10 cellular contexts compared by ENCODE assay signal in genomic region chr1:84862810-84863251, GRCh38. TPM values are rescaled to one million over a fixed set of nuclear protein-coding genes. Genes with fewer than 3 reads are reported as not detected.
A peak's percentile ranks its signal among the peaks of the same experiment; 100 is the strongest.
DNase-seq lines count a peak whose midpoint lies in the region; ATAC-seq, FAIRE-seq and TF ChIP-seq lines count a peak whose summit lies in the region.
"Had no signal": no experiment of that assay in that cellular context is flagged by ENCODE, and none has a peak within 500 bp of the region (broad histone marks: within the 10 kb centered on the region; RNA-seq: fewer than 3 reads in every experiment).

No MANE protein-coding gene starts in this region.

- TF ChIP-seq POLR2A in GM12891 (IDR thresholded peaks at IDR 0.05; ENCODE audit: low read depth, low read length), result no peak
- TF ChIP-seq POLR2A in GM12878 (IDR thresholded peaks at IDR 0.05; ENCODE audit: low read depth, low read length), result no peak

- WGBS in GM12878 (ENCODE audit: insufficient coverage, insufficient replicate concordance, low lambda C conversion rate, missing lambda C conversion rate), result 0% methylated on average over 4 of the region's 5 CpGs

- H3K4me2 ChIP-seq in GM12878 (ENCODE audit: control insufficient read depth, insufficient read depth), result peak overlapping the region; percentile 73

- TF ChIP-seq EP300 in GM12878 (IDR thresholded peaks at IDR 0.05; ENCODE audit: borderline replicate concordance in 1 of 2, control insufficient read depth in 1 of 2, low read depth in 2 of 2, low read length in 2 of 2), result peak in 1 of 2 experiments; percentile 65; a peak in 2 of 4 replicates

- no peak overlapping the region for H3K9ac ChIP-seq in GM12878 (ENCODE audit: control insufficient read depth, insufficient read depth, low read length)

- ATAC-seq in GM21576 (IDR thresholded peaks at IDR 0.05; ENCODE audit: unreplicated experiment), result peak; percentile 87
- ATAC-seq in GM12878, result peak; percentile 92

- in situ Hi-C loops in GM12878 (cut with MboI), result no loop called here

- no peaks in the 10 kb centered on the region for H4K20me1 ChIP-seq in GM12878 (ENCODE audit: control insufficient read depth, insufficient read depth)

- peak; percentile 93 for FAIRE-seq in GM12891 (lab: Jason Lieb, UNC)
- FAIRE-seq in GM12878 (lab: Jason Lieb, UNC), result peak; percentile 89
- FAIRE-seq: endometrium had no signal

- intact Hi-C loops in GM12878 (cut with micrococcal nuclease; ENCODE audit: unreplicated experiment) (no loop called here), A673 (cut with micrococcal nuclease; ENCODE audit: unreplicated experiment) (no loop called here)

- H3K4me3 ChIP-seq in GM12878 (0 out of 2 replicates have a peak overlapping the region, but pooled peaks have one; percentile 6), A673 (ENCODE audit: low read depth, low read length, poor library complexity, severe bottlenecking) (no peak overlapping the region)

- no peaks in the 10 kb centered on the region for H3K79me2 ChIP-seq in GM12878 (ENCODE audit: control insufficient read depth, insufficient read depth, low read length)

- H3K36me3 ChIP-seq in KOPT-K1 (ENCODE audit: insufficient read depth, low read length) (no peaks in the 10 kb centered on the region), GM12878 (ENCODE audit: control insufficient read depth in 2 of 2, insufficient read depth in 2 of 2, low read length in 1 of 2) (no peaks in the 10 kb centered on the region), A673 (ENCODE audit: insufficient read depth, low read length, poor library complexity, severe bottlenecking) (no peaks in the 10 kb centered on the region)

- TF ChIP-seq CTCF in GM12878 (IDR thresholded peaks at IDR 0.05 in 2 of 3, conservative IDR thresholded peaks at IDR 0.05 in 1 of 3; ENCODE audit: control insufficient read depth in 2 of 3, extremely low read depth in 1 of 3, insufficient read depth in 1 of 3, low read depth in 3 of 3, low read length in 3 of 3) (no peak), A673 (conservative IDR thresholded peaks at IDR 0.05; ENCODE audit: low read depth, low read length) (no peak)

- peak; percentile 15; the same call in 1 of the 2 replicates for TF ChIP-seq RAD21 in GM12878 (IDR thresholded peaks at IDR 0.05; ENCODE audit: insufficient read depth, low read depth, low read length)

- H3K27me3 ChIP-seq in GM12878 (replicated peaks in 1 of 2; ENCODE audit: control insufficient read depth in 2 of 2, insufficient read depth in 2 of 2, low read length in 1 of 2) (no peaks in the 10 kb centered on the region), A673 (replicated peaks; ENCODE audit: insufficient read depth, low read depth, low read length, poor library complexity) (no peaks in the 10 kb centered on the region)

- H3K9me3 ChIP-seq in KOPT-K1 (ENCODE audit: insufficient read depth, low read length, poor library complexity, severe bottlenecking), result no peaks in the 10 kb centered on the region
- no peaks in the 10 kb centered on the region; the same call in 1 of the 3 replicates for H3K9me3 ChIP-seq in GM12878 (replicated peaks; ENCODE audit: control insufficient read depth, insufficient read depth, low read length)
- no peaks in the 10 kb centered on the region for H3K9me3 ChIP-seq in A673 (ENCODE audit: low read depth, low read length, poor library complexity, severe bottlenecking)

- no TSS peak for BruUV-seq in GM12878 (replicated peaks; lab: Mats Ljungman, UMichigan)
- no TSS peak for BruUV-seq in A673 (replicated peaks; lab: Mats Ljungman, UMichigan)

- POLR2A ChIA-PET in GM12878 (lab: Charles Lee) (no interaction called here), A673 (lab: Charles Lee; ENCODE audit: low non-redundant PET) (no interaction called here)

- H3K4me1 ChIP-seq in GM12878 (ENCODE audit: control insufficient read depth, insufficient read depth, low read length) (peaks cover 30% of the 10 kb centered on the region), A673 (ENCODE audit: insufficient read depth, low read length, poor library complexity, severe bottlenecking) (no peaks in the 10 kb centered on the region)

- H3K27ac ChIP-seq in KOPT-K1 (ENCODE audit: low read depth, low read length, poor library complexity, severe bottlenecking), result peak overlapping the region; percentile 75
- H3K27ac ChIP-seq in GM12878 (ENCODE audit: control insufficient read depth, insufficient read depth), result no peak overlapping the region
- H3K27ac ChIP-seq in A673 (ENCODE audit: low read depth, low read length, poor library complexity, severe bottlenecking), result no peak overlapping the region

- CTCF ChIA-PET in GM12878 (lab: Yijun Ruan, JAX), result interaction anchor here (0.7 to 4.0 kb wide), 4 partner anchors 80 to 165 kb away, joined by 3 to 17 read pairs (median 4); no protein-coding TSS in a partner anchor
- CTCF ChIA-PET in A673 (lab: Charles Lee), result no interaction called here

- peak overlapping the region; percentile 30 for H2AFZ ChIP-seq in GM12878 (ENCODE audit: control insufficient read depth, low read depth, low read length)

- peak; percentile 28 for DNase-seq in GM12891 (ENCODE audit: insufficient read length, low spot score)
- peak; percentile 80 for DNase-seq in GM12878 (ENCODE audit: low read depth, low spot score)
- DNase-seq in A673 (ENCODE audit: low spot score), result no peak
- DNase-seq in HT-29 (ENCODE audit: low spot score), result no peak
- no peak for DNase-seq in NCI-H524 (lab: John Stamatoyannopoulos, UW)
- no peak for DNase-seq in NCI-H146 (lab: John Stamatoyannopoulos, UW)

- SMC1A ChIA-PET in GM12878 (lab: Charles Lee; ENCODE audit: uncharacterized antibody, unreplicated experiment), result interaction anchor here (1.1 to 2.2 kb wide), 2 partner anchors 15 to 211 kb away, joined by 3 to 7 read pairs; no protein-coding TSS in a partner anchor

- RAD21 ChIA-PET in GM12878 (lab: Charles Lee; ENCODE audit: unreplicated experiment), result interaction anchor here (0.7 to 1.6 kb wide), 4 partner anchors 9 to 110 kb away, joined by 3 to 4 read pairs (median 3); no protein-coding TSS in a partner anchor

TF ChIP-seq in GM12891, 5 proteins besides CTCF, POLR2A, EP300 and RAD21:
- TF ChIP-seq POU2F2 (IDR thresholded peaks at IDR 0.05; ENCODE audit: low read depth, low read length), result 0 out of 2 replicates have a peak, but pooled peaks have one; percentile 21
- TF ChIP-seq TAF1 (IDR thresholded peaks at IDR 0.05; ENCODE audit: low read depth, low read length), result no peak
- TF ChIP-seq SPI1 (IDR thresholded peaks at IDR 0.05; ENCODE audit: low read depth, low read length), result no peak
- no peak for TF ChIP-seq PAX5 (IDR thresholded peaks at IDR 0.05; ENCODE audit: insufficient read depth, low read length, severe bottlenecking)
- no peak for TF ChIP-seq POLR2AphosphoS5 (IDR thresholded peaks at IDR 0.05; ENCODE audit: low read depth, low read length)

TF ChIP-seq in GM12878, 131 proteins besides CTCF, POLR2A, EP300 and RAD21 (continues in another document):
- TF ChIP-seq E2F8 (IDR thresholded peaks at IDR 0.05; ENCODE audit: low read depth, partially characterized antibody), result no peak
- TF ChIP-seq NFYA (IDR thresholded peaks at IDR 0.05; ENCODE audit: borderline replicate concordance, low read depth, low read length), result no peak
- no peak for TF ChIP-seq HDAC6 (IDR thresholded peaks at IDR 0.05; ENCODE audit: unreplicated experiment)
- TF ChIP-seq PKNOX1 (IDR thresholded peaks at IDR 0.05), result no peak

RNA-seq across cellular contexts. Expression of gene LPAR3, which starts 30.2 kb away (rescaled TPM):
- 0.03 TPM for polyA plus RNA-seq in GM12891 (2012; ENCODE audit: low read depth, missing spikeins)
- 0.52 and 1.3 TPM in 2 replicates for total RNA-seq in GM12878 (2013; cell fraction: nucleolus; rRNA removed)
- total RNA-seq in GM12878 (2014; rRNA removed), result 0.16 and 0.17 TPM in 2 replicates
- 0.09 TPM in 2 replicates for total RNA-seq in GM12878 (2014; rRNA removed; fragmentation: Illumina TruSeq; extraction: Trizol)
- total RNA-seq in GM12878 (2021), result 0.11 and 0.23 TPM in 2 replicates
- not detected for polyA plus RNA-seq in GM12878 (2011; ENCODE audit: low read depth)
- 0.31 and 0.37 TPM in 2 replicates for polyA plus RNA-seq in GM12878 (2011; rRNA removed)
- polyA plus RNA-seq in GM12878 (2011; cell fraction: cytosol; rRNA removed), result 0.22 and 0.25 TPM in 2 replicates
- polyA plus RNA-seq in GM12878 (2011; cell fraction: nucleus; rRNA removed), result 1.3 TPM in 2 replicates
- polyA plus RNA-seq in GM12878 (2012), result 0.07 and 0.08 TPM in 2 replicates
- 0.07 TPM in 1 of 2 replicates, not detected in the other for polyA plus RNA-seq in GM12878 (2014; fragmentation: Illumina TruSeq; extraction: Trizol)
- polyA plus RNA-seq in GM12878 (2014; fragmentation: Nextera tagmentation; extraction: Ambion mirVana), result under 1 TPM in 1 of 2 experiments, not detected in 1; 0.03 TPM
- 0.06 and 0.08 TPM in 2 replicates for polyA plus RNA-seq in GM12878 (2014; rRNA removed)
- polyA plus RNA-seq in GM12878 (2016; fragmentation: Nextera tagmentation; extraction: Ambion mirVana), result not detected
- 1.6 and 1.8 TPM in 2 replicates for polyA minus RNA-seq in GM12878 (2011; rRNA and poly(A)+ RNA removed)
- 0.94 TPM in 1 of 2 replicates, not detected in the other for polyA minus RNA-seq in GM12878 (2011; cell fraction: cytosol; rRNA and poly(A)+ RNA removed)
- polyA minus RNA-seq in GM12878 (2011; cell fraction: nucleus; rRNA and poly(A)+ RNA removed), result 0.29 and 0.36 TPM in 2 replicates
- total RNA-seq in A673 (2021), result 0.13 TPM in 1 of 2 replicates, not detected in the other
- total RNA-seq in HT-29 (2014; rRNA removed; shearing (Covaris generic)), result not detected in 2 replicates
- total RNA-seq: pulmonary artery endothelial cell had no signal

Comparison
In these comparisons a context has a peak if more than half of its experiments do, and no peak if none do; other contexts are left out.
1. DNase-seq: peak in GM12891 (single experiment) and GM12878 (single experiment); none in A673 (single experiment), HT-29 (single experiment), NCI-H524 (0 of 2) and NCI-H146 (single experiment).